ENCODE assay signal across 13 cellular contexts in the genomic region with DNA sequence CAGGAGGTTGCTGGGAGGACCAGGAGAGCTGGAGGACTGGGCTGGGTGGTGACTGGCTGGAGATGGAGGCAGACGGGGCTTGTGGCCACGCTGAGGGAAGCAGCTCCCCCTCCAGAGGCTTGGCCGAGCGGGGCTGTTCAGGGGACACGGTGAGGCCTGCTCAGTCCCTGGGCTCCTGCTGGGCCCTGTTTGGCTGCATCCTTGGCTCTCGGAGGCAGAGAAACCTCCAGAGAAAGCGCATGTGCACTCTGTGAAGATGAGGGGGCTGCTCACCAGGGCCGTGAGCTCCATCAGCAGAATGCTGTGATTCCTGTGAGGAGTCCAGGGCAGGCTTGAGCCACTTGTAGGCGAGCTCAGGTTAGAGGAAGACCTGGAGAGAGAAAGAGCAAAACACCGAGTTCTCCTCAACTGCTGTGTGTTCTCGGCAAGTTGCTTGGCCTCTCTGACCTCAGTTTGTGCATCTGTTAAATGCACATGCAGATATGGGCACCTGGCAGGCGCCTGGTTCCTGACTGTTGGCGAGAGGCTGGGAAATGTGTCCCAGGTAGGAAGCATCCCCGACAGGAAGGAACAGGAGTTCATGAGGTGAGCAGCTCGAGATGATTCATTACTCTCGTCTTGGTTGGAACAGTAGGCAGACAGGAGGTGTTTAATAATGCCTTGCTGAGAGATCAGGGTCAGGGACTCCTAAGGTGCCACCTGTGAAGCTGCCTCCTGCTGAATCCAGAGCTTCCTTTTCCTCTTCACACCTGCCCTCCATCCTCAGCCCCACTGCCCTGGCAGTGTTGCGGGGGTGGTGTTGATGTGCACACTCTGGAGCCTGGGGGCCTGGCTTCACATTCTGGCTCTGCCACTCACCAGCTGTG. TPM values are rescaled to one million over a fixed set of nuclear protein-coding genes. Genes with fewer than 3 reads are reported as not detected.
DNase-seq lines count a peak whose midpoint lies in the region; ATAC-seq and TF ChIP-seq lines count a peak whose summit lies in the region.
"Had no signal": no experiment of that assay in that cellular context is flagged by ENCODE, and none has a peak within 500 bp of the region (broad histone marks: within the 10 kb centered on the region; RNA-seq: fewer than 3 reads in every experiment).

No MANE protein-coding gene starts in this region.

- H3K4me3 ChIP-seq in GM23338 (no peak overlapping the region), duodenal mucosa (ENCODE audit: low read depth in 1 of 2, low read length in 2 of 2) (peak overlapping the region; percentile 38 to 40), rectal smooth muscle tissue (ENCODE audit: low read length) (peak overlapping the region; percentile 23), prostate gland (no peak overlapping the region)

- H3K27me3 Mint-ChIP-seq in GM23338 (ENCODE audit: insufficient read depth, low read depth, poor library complexity) = peaks cover 9% of the 10 kb centered on the region
- H3K27me3 Mint-ChIP-seq in T-helper 17 cell = no peaks in the 10 kb centered on the region

- ATAC-seq in GM23338 (no peak), T-helper 17 cell (no peak)

- H3K79me2 ChIP-seq in GM23338 (replicated peaks; ENCODE audit: insufficient read depth) = no peaks in the 10 kb centered on the region

- H3K9me3 Mint-ChIP-seq in GM23338 = no peaks in the 10 kb centered on the region; the same call in 2 of the 3 replicates
- H3K9me3 Mint-ChIP-seq: dendritic cell treated with granulocyte-macrophage colony-stimulating factor and Interleukin-4, amounts not matched to agents 40 ng/mL and 50 ng/mL, for 4 days had no signal

- peak overlapping the region; percentile 38 to 51 for H3K9ac ChIP-seq in duodenal mucosa (ENCODE audit: low read depth in 1 of 2, low read length in 2 of 2)
- no peak overlapping the region for H3K9ac ChIP-seq in rectal smooth muscle tissue (ENCODE audit: low read length)

- intact Hi-C loops in prostate gland (cut with DNase I) = no loop called here

- H3K4me1 ChIP-seq in GM23338 (ENCODE audit: insufficient read depth) (no peaks in the 10 kb centered on the region), duodenal mucosa (ENCODE audit: control insufficient read depth in 1 of 2, insufficient read depth in 2 of 2, low read length in 2 of 2) (no peaks in the 10 kb centered on the region), rectal smooth muscle tissue (ENCODE audit: control insufficient read depth, insufficient read depth, low read length) (no peaks in the 10 kb centered on the region), prostate gland (replicated peaks) (no peaks in the 10 kb centered on the region)

- no peak overlapping the region for H3K4me2 ChIP-seq in GM23338

- DNase-seq in GM23338 (ENCODE audit: low spot score) = no peak
- DNase-seq in T-helper 17 cell = no peak
- DNase-seq in NCI-H446 (lab: John Stamatoyannopoulos, UW) = no peak
- DNase-seq in effector CD4-positive, alpha-beta T cell = no peak
- no peak for DNase-seq in prostate gland (ENCODE audit: low spot score)
- no peak for DNase-seq in GOT3 (lab: John Stamatoyannopoulos, UW)
- DNase-seq: H9, NCI-H2107, SIG-M5 had no signal

- H2AFZ ChIP-seq in GM23338 = peak overlapping the region; percentile 23; the same call in 1 of the 2 replicates

- TF ChIP-seq POLR2A in prostate gland (IDR thresholded peaks at IDR 0.05) = no peak

- no peaks in the 10 kb centered on the region for H3F3A ChIP-seq in GM23338 (replicated peaks; ENCODE audit: low read depth)

- H3K9me2 ChIP-seq in GM23338 (ENCODE audit: insufficient read depth) = no peaks in the 10 kb centered on the region

- H3K27ac Mint-ChIP-seq in GM23338 (no peak overlapping the region), T-helper 17 cell (peak overlapping the region; percentile 100)
- H3K27ac Mint-ChIP-seq: dendritic cell treated with granulocyte-macrophage colony-stimulating factor and Interleukin-4, amounts not matched to agents 40 ng/mL and 50 ng/mL, for 4 days had no signal

- H4K20me1 ChIP-seq in GM23338 (replicated peaks; ENCODE audit: insufficient read depth) = no peaks in the 10 kb centered on the region

- no peak overlapping the region for H3K27ac ChIP-seq in GM23338 (ENCODE audit: low read depth)
- H3K27ac ChIP-seq in duodenal mucosa (ENCODE audit: low read depth, low read length) = no peak overlapping the region
- H3K27ac ChIP-seq in rectal smooth muscle tissue (ENCODE audit: low read depth, low read length) = no peak overlapping the region
- no peak overlapping the region for H3K27ac ChIP-seq in prostate gland
- H3K27ac ChIP-seq: HL-60 had no signal

- no peak for TF ChIP-seq CTCF in GM23338 (conservative IDR thresholded peaks at IDR 0.05; ENCODE audit: low read depth in 2 of 2)
- no peak for TF ChIP-seq CTCF in prostate gland (IDR thresholded peaks at IDR 0.05)

- H3K27me3 ChIP-seq in GM23338 (ENCODE audit: insufficient read depth) (no peaks in the 10 kb centered on the region), duodenal mucosa (ENCODE audit: control insufficient read depth in 1 of 2, insufficient read depth in 2 of 2, low read length in 2 of 2) (no peaks in the 10 kb centered on the region), rectal smooth muscle tissue (ENCODE audit: control insufficient read depth, insufficient read depth, low read length) (no peaks in the 10 kb centered on the region), prostate gland (replicated peaks; ENCODE audit: insufficient read depth) (no peaks in the 10 kb centered on the region)

- H3K36me3 ChIP-seq in GM23338 (ENCODE audit: insufficient read depth) (no peaks in the 10 kb centered on the region), duodenal mucosa (ENCODE audit: control insufficient read depth in 1 of 2, insufficient read depth in 2 of 2, low read length in 2 of 2) (no peaks in the 10 kb centered on the region), rectal smooth muscle tissue (ENCODE audit: control insufficient read depth, insufficient read depth, low read length) (no peaks in the 10 kb centered on the region), prostate gland (no peaks in the 10 kb centered on the region)

- 85% methylated on average over 17 of the region's 17 CpGs for WGBS in prostate gland

- H3K4me3 Mint-ChIP-seq in GM23338 (no peak overlapping the region), T-helper 17 cell (peak overlapping the region; percentile 97)
- H3K4me3 Mint-ChIP-seq: dendritic cell treated with granulocyte-macrophage colony-stimulating factor and Interleukin-4, amounts not matched to agents 40 ng/mL and 50 ng/mL, for 4 days; H9 had no signal

- H3K9me3 ChIP-seq in T-helper 17 cell (ENCODE audit: control insufficient read depth, low read length, poor library complexity, severe bottlenecking) (no peaks in the 10 kb centered on the region), duodenal mucosa (ENCODE audit: control insufficient read depth in 1 of 2, low read length in 2 of 2) (no peaks in the 10 kb centered on the region), prostate gland (no peaks in the 10 kb centered on the region)

- H3K4me1 Mint-ChIP-seq in GM23338 (peaks cover 10% of the 10 kb centered on the region), T-helper 17 cell (peaks cover 82% of the 10 kb centered on the region)

- peaks cover 2% of the 10 kb centered on the region; the same call in 2 of the 3 replicates for H3K36me3 Mint-ChIP-seq in GM23338 (ENCODE audit: low read depth)
- H3K36me3 Mint-ChIP-seq in T-helper 17 cell (ENCODE audit: low read depth) = peaks cover 21% of the 10 kb centered on the region

TF ChIP-seq in GM23338, 12 proteins besides CTCF, POLR2A, EP300 and RAD21 (continues in another document):
- TF ChIP-seq ZNF331 (CRISPR knock-in tag; IDR thresholded peaks at IDR 0.05; ENCODE audit: low read depth) = no peak
- TF ChIP-seq ZNF114 (CRISPR knock-in tag; IDR thresholded peaks at IDR 0.05) = no peak
- TF ChIP-seq STAT1 (IDR thresholded peaks at IDR 0.05; ENCODE audit: unreplicated experiment) = no peak
- no peak for TF ChIP-seq JUNB (IDR thresholded peaks at IDR 0.05; ENCODE audit: unreplicated experiment)
- no peak for TF ChIP-seq NANOG (IDR thresholded peaks at IDR 0.05; ENCODE audit: borderline replicate concordance)

RNA-seq across cellular contexts. Expression of a gene that starts 0.9 kb away (rescaled TPM):
- 0.12 and 0.42 TPM in 2 replicates for total RNA-seq in GM23338 (2014; rRNA removed; shearing (Covaris generic))
- polyA plus RNA-seq in GM23338 (2016; fragmentation: Nextera tagmentation; extraction: Ambion mirVana) = not detected in 2 replicates
- total RNA-seq in T-helper 17 cell = 100 to 1,000 TPM; 406 to 439 TPM
- total RNA-seq in prostate gland = 1 to 10 TPM; 1.8 to 3.9 TPM

RNA-seq across cellular contexts. Expression of a gene that starts 44.8 kb away (rescaled TPM):
- total RNA-seq in GM23338 (2014; rRNA removed; shearing (Covaris generic)) = 2.6 and 2.9 TPM in 2 replicates
- polyA plus RNA-seq in GM23338 (2016; fragmentation: Nextera tagmentation; extraction: Ambion mirVana) = 1.7 and 2.6 TPM in 2 replicates
- total RNA-seq in T-helper 17 cell (10 to 100 TPM; 12.5 to 13.5 TPM), prostate gland (1 to 10 TPM; 2.0 to 7.0 TPM)

RNA-seq across cellular contexts. Expression of a gene that starts 50.5 kb away (rescaled TPM):
- total RNA-seq in GM23338 (2014; rRNA removed; shearing (Covaris generic)) = 41.5 and 42.5 TPM in 2 replicates
- 27.2 and 27.4 TPM in 2 replicates for polyA plus RNA-seq in GM23338 (2016; fragmentation: Nextera tagmentation; extraction: Ambion mirVana)
- 10 to 100 TPM; 90.9 to 98.0 TPM for total RNA-seq in T-helper 17 cell
- total RNA-seq in prostate gland = 100 to 1,000 TPM in 1 of 2 donors, 10 to 100 TPM in 1; 80.5 to 102 TPM

Comparison
In these comparisons a context has a peak if more than half of its experiments do, and no peak if none do; other contexts are left out.
1. H3K4me3 ChIP-seq: peak in duodenal mucosa (2 of 2) and rectal smooth muscle tissue (single experiment); none in GM23338 (single experiment) and prostate gland (0 of 2).
2. RNA of a gene that starts 0.9 kb away (total RNA-seq): 406 to 439 TPM in T-helper 17 cell; 1.8 to 3.9 TPM in prostate gland and 0.12 to 0.42 TPM in GM23338; every median in the first group is over 10 times any median in the second.